ENCODE assay signal across 18 cellular contexts in genomic region chr4:73891739-73892405, GRCh38. TPM values are rescaled to one million over a fixed set of nuclear protein-coding genes. Genes with fewer than 3 reads are reported as not detected.
A peak's percentile ranks its signal among the peaks of the same experiment; 100 is the strongest.
DNase-seq lines count a peak whose midpoint lies in the region; ATAC-seq and TF ChIP-seq lines count a peak whose summit lies in the region.
"Had no signal": no experiment of that assay in that cellular context is flagged by ENCODE, and none has a peak within 500 bp of the region (broad histone marks: within the 10 kb centered on the region; RNA-seq: fewer than 3 reads in every experiment).

No MANE protein-coding gene starts in this region.

- H3K27me3 Mint-ChIP-seq in activated T-helper 17 cell treated with anti-CD3 and anti-CD28 coated beads, Interleukin-2, amount 50 U/mL, for 72 hours = no peaks in the 10 kb centered on the region

- peak; percentile 89 for DNase-seq in AG09309 (ENCODE audit: low read depth)
- peak; percentile 50 for DNase-seq in HS-5 (ENCODE audit: low read depth)
- DNase-seq in fibroblast of mammary gland (ENCODE audit: low read depth) = peak; percentile 94
- DNase-seq in activated CD4-positive, alpha-beta T cell treated with anti-CD3 and anti-CD28 coated beads, Interleukin-2, amount 50 U/mL, for 1 hour = no peak
- DNase-seq in HPDE6-E6E7 (ENCODE audit: extremely low spot score) = no peak
- DNase-seq: activated CD8-positive, alpha-beta memory T cell treated with anti-CD3 and anti-CD28 coated beads for 24 hours; activated naive CD4-positive, alpha-beta T cell treated with Interleukin-2 at 50 U/mL for 16 hours; C1 segment of cervical spinal cord; cerebellar nuclear complex; DND-41; KG1; NCI-H146; testis had no signal

- no peak overlapping the region for H3K4me3 Mint-ChIP-seq in activated T-helper 17 cell treated with anti-CD3 and anti-CD28 coated beads, Interleukin-2, amount 50 U/mL, for 72 hours

- H3K4me1 Mint-ChIP-seq in activated T-helper 17 cell treated with anti-CD3 and anti-CD28 coated beads, Interleukin-2, amount 50 U/mL, for 72 hours = no peaks in the 10 kb centered on the region

- no peaks in the 10 kb centered on the region for H3K9me3 Mint-ChIP-seq in activated T-helper 17 cell treated with anti-CD3 and anti-CD28 coated beads, Interleukin-2, amount 50 U/mL, for 72 hours

- H3K27ac ChIP-seq in neutrophil = peak overlapping the region; percentile 62
- H3K27ac ChIP-seq: testis had no signal

- no peaks in the 10 kb centered on the region for H3K36me3 ChIP-seq in neutrophil

- no peak for ATAC-seq in HG02763 (IDR thresholded peaks at IDR 0.05; ENCODE audit: unreplicated experiment)
- no peak for ATAC-seq in activated T-helper 17 cell treated with anti-CD3 and anti-CD28 coated beads, Interleukin-2, amount 50 U/mL, for 72 hours (replicated peaks)
- ATAC-seq: GM12878 had no signal

- H3K4me3 ChIP-seq in AG09309 (ENCODE audit: control insufficient read depth, low read depth, low read length) = no peak overlapping the region
- H3K4me3 ChIP-seq in fibroblast of mammary gland (ENCODE audit: control insufficient read depth, low read depth, low read length) = no peak overlapping the region
- no peak overlapping the region for H3K4me3 ChIP-seq in neutrophil (ENCODE audit: low read depth in 1 of 2, low read length in 1 of 2)
- H3K4me3 ChIP-seq: GM12878, testis had no signal

- H3K27me3 ChIP-seq in neutrophil = no peaks in the 10 kb centered on the region
- H3K27me3 ChIP-seq: testis had no signal

- no peaks in the 10 kb centered on the region for H3K9me3 ChIP-seq in neutrophil
- H3K9me3 ChIP-seq: testis had no signal

- H3K36me3 Mint-ChIP-seq in activated T-helper 17 cell treated with anti-CD3 and anti-CD28 coated beads, Interleukin-2, amount 50 U/mL, for 72 hours (ENCODE audit: low read depth) = no peaks in the 10 kb centered on the region

- TF ChIP-seq CTCF in AG09309 (IDR thresholded peaks at IDR 0.05; ENCODE audit: control insufficient read depth, insufficient read depth, low read depth, low read length, missing control alignments) (no peak), fibroblast of mammary gland (conservative IDR thresholded peaks at IDR 0.05; ENCODE audit: control insufficient read depth, insufficient read depth, low read depth, low read length) (no peak), neutrophil (IDR thresholded peaks at IDR 0.05) (no peak)

- peaks cover 17 to 23% of the 10 kb centered on the region in 2 experiments for H3K4me1 ChIP-seq in neutrophil (ENCODE audit: control insufficient read depth in 1 of 2, insufficient read depth in 1 of 2, low read depth in 1 of 2, low read length in 1 of 2)
- H3K4me1 ChIP-seq: testis had no signal

- H3K27ac Mint-ChIP-seq in activated T-helper 17 cell treated with anti-CD3 and anti-CD28 coated beads, Interleukin-2, amount 50 U/mL, for 72 hours = no peak overlapping the region

RNA-seq across cellular contexts. Expression of gene CXCL1, which starts 22.7 kb away (rescaled TPM):
- not detected for total RNA-seq in activated T-helper 17 cell treated with anti-CD3 and anti-CD28 coated beads, Interleukin-2, amount 50 U/mL, for 72 hours
- total RNA-seq: GM12878 had no signal

RNA-seq across cellular contexts. Expression of gene PF4V1, which starts 38.8 kb away (rescaled TPM):
- not detected for total RNA-seq in activated T-helper 17 cell treated with anti-CD3 and anti-CD28 coated beads, Interleukin-2, amount 50 U/mL, for 72 hours
- total RNA-seq: GM12878, testis had no signal

RNA-seq across cellular contexts. Expression of gene CXCL6, which starts 55.4 kb away (rescaled TPM):
- total RNA-seq in activated T-helper 17 cell treated with anti-CD3 and anti-CD28 coated beads, Interleukin-2, amount 50 U/mL, for 72 hours = not detected
- total RNA-seq: GM12878, NCI-H460 had no signal

Comparison
In these comparisons a context has a peak if more than half of its experiments do, and no peak if none do; other contexts are left out.
1. DNase-seq: peak in AG09309 (single experiment), HS-5 (single experiment) and fibroblast of mammary gland (single experiment); none in activated CD4-positive, alpha-beta T cell treated with anti-CD3 and anti-CD28 coated beads, Interleukin-2, amount 50 U/mL, for 1 hour (single experiment) and HPDE6-E6E7 (single experiment).